In genomic region chr12:131263626-131264025, GRCh38 we compare ENCODE assay signal across 9 cellular contexts.
"Had no signal": no experiment of that assay in that cellular context is flagged by ENCODE, and none has a peak within 500 bp of the region (broad histone marks: within the 10 kb centered on the region; RNA-seq: fewer than 3 reads in every experiment).

No MANE protein-coding gene starts in this region.

- H3K9me3 ChIP-seq: HAP-1 had no signal

- H3K36me3 ChIP-seq: HAP-1 had no signal

- ATAC-seq: HCT116, HepG2 had no signal

- H3K4me1 ChIP-seq: HAP-1 had no signal

- H3K27ac ChIP-seq: GM23248, HL-60 had no signal

- H2AFZ ChIP-seq: GM23248 had no signal

- H3K9ac ChIP-seq: GM23248 had no signal

- H3K4me3 ChIP-seq: GM23248, HAP-1 had no signal

- FAIRE-seq: HepG2 had no signal

- DNase-seq: GM23248, GOT3, H7, HFFc6, KG1 had no signal
